22 cellular contexts compared by ENCODE assay signal in genomic region chr4:90181644-90182043, GRCh38. TPM values are rescaled to one million over a fixed set of nuclear protein-coding genes. Genes with fewer than 3 reads are reported as not detected.
DNase-seq lines count a peak whose midpoint lies in the region; TF ChIP-seq lines count a peak whose summit lies in the region.
"Had no signal": no experiment of that assay in that cellular context is flagged by ENCODE, and none has a peak within 500 bp of the region (broad histone marks: within the 10 kb centered on the region; RNA-seq: fewer than 3 reads in every experiment).

No MANE protein-coding gene starts in this region.

- H3K9me3 ChIP-seq in colonic mucosa = no peaks in the 10 kb centered on the region
- H3K9me3 ChIP-seq in neuronal stem cell (replicated peaks in 1 of 2; ENCODE audit: control insufficient read depth in 2 of 2, insufficient read depth in 1 of 2, low read depth in 1 of 2, low read length in 2 of 2) = no peaks in the 10 kb centered on the region
- H3K9me3 ChIP-seq: pancreas, sigmoid colon, SJSA1 had no signal

- H3K27ac ChIP-seq in colonic mucosa (no peak overlapping the region), neuronal stem cell (replicated peaks; ENCODE audit: low read length) (no peak overlapping the region)
- H3K27ac ChIP-seq: pancreas, sigmoid colon, SJSA1 had no signal

- no peaks in the 10 kb centered on the region for H3K79me1 ChIP-seq in neuronal stem cell (ENCODE audit: low read depth, low read length)

- H3K9ac ChIP-seq in colonic mucosa (ENCODE audit: low read depth in 2 of 2, low read length in 2 of 2) = no peak overlapping the region
- H3K9ac ChIP-seq in neuronal stem cell (ENCODE audit: low read depth, low read length, poor library complexity) = no peak overlapping the region

- no peak overlapping the region for H3K4me3 ChIP-seq in colonic mucosa
- H3K4me3 ChIP-seq in neuronal stem cell (ENCODE audit: low read length in 2 of 2) = no peak overlapping the region
- H3K4me3 ChIP-seq: pancreas, sigmoid colon, SJSA1 had no signal

- H2BK12ac ChIP-seq in neuronal stem cell (ENCODE audit: low read length) = no peak overlapping the region

- no peaks in the 10 kb centered on the region for H3K36me3 ChIP-seq in colonic mucosa
- H3K36me3 ChIP-seq in neuronal stem cell (replicated peaks in 1 of 2; ENCODE audit: control insufficient read depth in 2 of 2, insufficient read depth in 2 of 2, low read length in 2 of 2) = no peaks in the 10 kb centered on the region
- H3K36me3 ChIP-seq: pancreas, sigmoid colon, SJSA1 had no signal

- TF ChIP-seq CTCF in colonic mucosa (IDR thresholded peaks at IDR 0.05) = no peak

- no peak overlapping the region for H2BK15ac ChIP-seq in neuronal stem cell (ENCODE audit: low read length)

- no peak overlapping the region for H2AK5ac ChIP-seq in neuronal stem cell (ENCODE audit: low read depth, low read length)

- H3K4me2 ChIP-seq in neuronal stem cell (ENCODE audit: insufficient read depth, low read length, poor library complexity, severe bottlenecking) = no peak overlapping the region

- H3K23ac ChIP-seq in neuronal stem cell (ENCODE audit: low read depth, low read length, poor library complexity) = no peak overlapping the region

- no peak overlapping the region for H4K8ac ChIP-seq in neuronal stem cell (ENCODE audit: low read depth, low read length)

- H2AFZ ChIP-seq in neuronal stem cell (ENCODE audit: low read length) = peak overlapping the region; percentile 46

- H3K18ac ChIP-seq in neuronal stem cell (ENCODE audit: low read length) = no peak overlapping the region

- intact Hi-C loops in colonic mucosa (cut with DNase I) = no loop called here

- H3K27me3 ChIP-seq in colonic mucosa (no peaks in the 10 kb centered on the region), neuronal stem cell (ENCODE audit: control insufficient read depth in 3 of 3, insufficient read depth in 3 of 3, low read depth in 1 of 3, low read length in 3 of 3) (no peaks in the 10 kb centered on the region)
- H3K27me3 ChIP-seq: pancreas, sigmoid colon, SJSA1 had no signal

- DNase-seq in Daoy (ENCODE audit: low read depth) = peak; percentile 2
- DNase-seq in NCI-H1930 (lab: John Stamatoyannopoulos, UW) = peak; percentile 6 to 24
- peak; percentile 27 for DNase-seq in colonic mucosa
- no peak for DNase-seq in neuronal stem cell (ENCODE audit: low spot score)
- no peak for DNase-seq in DMS 273 treated with DMSO at 0.1 percent for 48 hours (lab: John Stamatoyannopoulos, UW)
- no peak for DNase-seq in NCI-H1694 treated with DMSO at 0.1 percent for 48 hours (lab: John Stamatoyannopoulos, UW)
- no peak for DNase-seq in activated CD8-positive, alpha-beta memory T cell treated with anti-CD3 and anti-CD28 coated beads, Interleukin-2, amount 50 U/mL, for 4 hours
- DNase-seq: activated CD8-positive, alpha-beta T cell treated with anti-CD3 and anti-CD28 coated beads for 36 hours; activated naive CD4-positive, alpha-beta T cell treated with Interleukin-2 at 50 U/mL for 16 hours; activated T-cell treated with anti-CD3 and anti-CD28 coated beads, Interleukin-2, amount 50 U/mL, for 1 hour; amygdala; erythroblast; foreskin melanocyte; hypothalamus; kidney; naive thymus-derived CD8-positive, alpha-beta T cell; NCI-H146; pancreas; sigmoid colon; stimulated activated naive CD4-positive, alpha-beta T cell; T-helper 17 cell had no signal

- no peak overlapping the region for H3K14ac ChIP-seq in neuronal stem cell (ENCODE audit: low read length)

- no peak overlapping the region for H4K91ac ChIP-seq in neuronal stem cell (ENCODE audit: low read depth, low read length, poor library complexity)

- no peak overlapping the region for H2BK5ac ChIP-seq in neuronal stem cell (ENCODE audit: low read length)

- H3K4ac ChIP-seq in neuronal stem cell (ENCODE audit: low read length) = no peak overlapping the region

- no peak overlapping the region for H2BK120ac ChIP-seq in neuronal stem cell (ENCODE audit: low read depth, low read length)

- no peaks in the 10 kb centered on the region for H3K4me1 ChIP-seq in colonic mucosa
- no peaks in the 10 kb centered on the region for H3K4me1 ChIP-seq in neuronal stem cell (ENCODE audit: control insufficient read depth in 2 of 2, insufficient read depth in 1 of 2, low read depth in 1 of 2, low read length in 2 of 2)
- H3K4me1 ChIP-seq: sigmoid colon, SJSA1 had no signal

- no CpG with 5 or more reads among the region's 1 CpG for WGBS in neuronal stem cell (ENCODE audit: extremely low coverage in 2 of 2, insufficient read length in 2 of 2, insufficient replicate concordance in 1 of 2), 2 donors

RNA-seq across cellular contexts. Expression of gene CCSER1, which starts 54.5 kb away (rescaled TPM):
- 0.80 and 1.0 TPM in 2 replicates for total RNA-seq in Daoy (2014; rRNA removed; shearing (Covaris generic))
- total RNA-seq in colonic mucosa = 10 to 100 TPM; 11.2 to 13.4 TPM
- polyA plus RNA-seq in neuronal stem cell (2013, experiment 1 of 2) = 0.08 TPM
- 0.11 TPM for polyA plus RNA-seq in neuronal stem cell (2013, experiment 2 of 2)
- total RNA-seq: activated CD8-positive, alpha-beta T cell treated with anti-CD3 and anti-CD28 coated beads for 36 hours; SJSA1 had no signal
- polyA plus RNA-seq: naive thymus-derived CD8-positive, alpha-beta T cell had no signal

Comparison
In these comparisons a context has a peak if more than half of its experiments do, and no peak if none do; other contexts are left out.
1. DNase-seq: peak in Daoy (single experiment), NCI-H1930 (2 of 2) and colonic mucosa (single experiment); none in neuronal stem cell (single experiment), DMS 273 treated with DMSO at 0.1 percent for 48 hours (single experiment), NCI-H1694 treated with DMSO at 0.1 percent for 48 hours (single experiment) and activated CD8-positive, alpha-beta memory T cell treated with anti-CD3 and anti-CD28 coated beads, Interleukin-2, amount 50 U/mL, for 4 hours (single experiment).